1 cellular context compared by ENCODE assay signal in genomic region chr7:151403764-151404163, GRCh38.
TF ChIP-seq lines count a peak whose summit lies in the region.

No MANE protein-coding gene starts in this region.

TF ChIP-seq in HepG2, 621 proteins besides CTCF, POLR2A, EP300 and RAD21:
- TF ChIP-seq NR3C1 (CRISPR knock-in tag; IDR thresholded peaks at IDR 0.05) (no peak), EZH2 (conservative IDR thresholded peaks at IDR 0.05; ENCODE audit: low read depth, low read length) (0 out of 2 replicates have a peak, but pooled peaks have one; percentile 51)
